ENCODE assay signal across 1 cellular context in the genomic region with DNA sequence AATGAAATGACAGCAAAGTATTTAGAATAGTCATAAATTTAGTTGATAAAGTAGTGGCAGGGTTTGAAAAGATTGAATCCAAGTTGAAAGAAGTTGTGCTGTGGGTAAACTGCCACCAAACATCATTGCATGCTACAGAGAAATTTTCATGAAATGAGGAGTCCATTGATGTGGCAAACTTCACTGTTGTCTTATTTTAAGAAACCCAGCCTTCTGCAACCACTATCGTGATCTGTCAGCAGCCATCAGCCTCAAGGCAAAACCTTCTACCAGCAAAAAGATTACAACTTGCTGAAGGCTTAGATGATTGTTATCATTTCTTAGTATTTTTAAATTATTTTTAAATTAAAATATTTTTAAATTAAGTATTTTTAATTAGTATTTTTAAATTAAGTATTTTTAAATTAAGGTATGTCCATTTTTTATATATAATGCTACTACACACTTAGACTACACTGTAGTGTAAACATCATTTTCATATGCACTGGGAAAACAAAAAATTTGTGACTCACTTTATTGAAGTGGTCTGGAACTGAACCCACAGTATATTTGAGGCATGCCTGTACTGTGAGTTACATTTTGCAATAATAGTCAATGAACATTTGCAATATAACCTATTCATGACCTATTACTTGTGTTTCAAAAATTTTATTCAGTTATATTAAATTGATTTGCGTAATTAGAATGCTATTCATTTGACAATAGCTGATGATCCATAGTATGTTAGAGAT.
TF ChIP-seq lines count a peak whose summit lies in the region.

No MANE protein-coding gene starts in this region.

TF ChIP-seq in WTC11, 78 proteins besides CTCF, POLR2A, EP300 and RAD21:
- TF ChIP-seq CREM (CRISPR knock-in tag; IDR thresholded peaks at IDR 0.05) (no peak), ZBTB21 (CRISPR knock-in tag; IDR thresholded peaks at IDR 0.05; ENCODE audit: borderline replicate concordance) (no peak), HMGA2 (CRISPR knock-in tag; IDR thresholded peaks at IDR 0.05) (peak; percentile 76), EMX1 (CRISPR knock-in tag; IDR thresholded peaks at IDR 0.05) (no peak), RORB (CRISPR knock-in tag; IDR thresholded peaks at IDR 0.05) (no peak), FOXJ3 (CRISPR knock-in tag; IDR thresholded peaks at IDR 0.05; ENCODE audit: borderline replicate concordance) (no peak), ZNF512 (CRISPR knock-in tag; IDR thresholded peaks at IDR 0.05; ENCODE audit: borderline replicate concordance) (no peak), NR2C2 (CRISPR knock-in tag; IDR thresholded peaks at IDR 0.05) (no peak)
- TF ChIP-seq, protein P1, sequence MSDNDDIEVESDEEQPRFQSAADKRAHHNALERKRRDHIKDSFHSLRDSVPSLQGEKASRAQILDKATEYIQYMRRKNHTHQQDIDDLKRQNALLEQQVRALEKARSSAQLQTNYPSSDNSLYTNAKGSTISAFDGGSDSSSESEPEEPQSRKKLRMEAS (CRISPR knock-in tag; IDR thresholded peaks at IDR 0.05): no peak
